8 cellular contexts compared by ENCODE assay signal in genomic region chr10:102393411-102394078, GRCh38. TPM values are rescaled to one million over a fixed set of nuclear protein-coding genes. Genes with fewer than 3 reads are reported as not detected.
DNase-seq lines count a peak whose midpoint lies in the region; ATAC-seq and TF ChIP-seq lines count a peak whose summit lies in the region.

No MANE protein-coding gene starts in this region.

- H3K9ac ChIP-seq in HUES48 (ENCODE audit: low read depth, low read length) (no peak overlapping the region), mucosa of stomach (ENCODE audit: low read length) (peak overlapping the region; percentile 82)

- no peaks in the 10 kb centered on the region for H3K9me3 ChIP-seq in HUES48 (ENCODE audit: control insufficient read depth, insufficient read depth, low read length)
- H3K9me3 ChIP-seq in breast epithelium, result no peaks in the 10 kb centered on the region
- no peaks in the 10 kb centered on the region for H3K9me3 ChIP-seq in mucosa of stomach (ENCODE audit: control insufficient read depth, low read length)

- H3K27ac ChIP-seq in HUES48 (ENCODE audit: low read depth, low read length) (peak overlapping the region; percentile 86), breast epithelium (peak overlapping the region; percentile 96 to 97)

- H3K4me1 ChIP-seq in HUES48 (ENCODE audit: control insufficient read depth, insufficient read depth, low read length) (peaks cover 16% of the 10 kb centered on the region), breast epithelium (peaks cover 0 to 11% of the 10 kb centered on the region in 2 donors), mucosa of stomach (ENCODE audit: control insufficient read depth, insufficient read depth, low read length) (peaks cover 21% of the 10 kb centered on the region)

- ATAC-seq in HG03520 (IDR thresholded peaks at IDR 0.05; ENCODE audit: unreplicated experiment) (no peak), omental fat pad (ENCODE audit: low FRiP score) (no peak)

- DNase-seq in AG10803 (ENCODE audit: low read depth) (no peak), breast epithelium (ENCODE audit: low spot score in 2 of 2) (peak in 1 of 2 donors; percentile 80), omental fat pad (ENCODE audit: low spot score) (no peak), H4 (ENCODE audit: low spot score) (no peak), AG08396 (ENCODE audit: low spot score) (no peak)

- H3K36me3 ChIP-seq in HUES48 (ENCODE audit: control insufficient read depth, insufficient read depth, low read length) (peaks cover 16% of the 10 kb centered on the region), breast epithelium (no peaks in the 10 kb centered on the region), mucosa of stomach (ENCODE audit: control insufficient read depth, insufficient read depth, low read length) (no peaks in the 10 kb centered on the region)

- no peak for TF ChIP-seq POLR2A in breast epithelium (IDR thresholded peaks at IDR 0.05)

- H3K27me3 ChIP-seq in HUES48 (ENCODE audit: control insufficient read depth, insufficient read depth, low read length) (peaks cover 26% of the 10 kb centered on the region), breast epithelium (no peaks in the 10 kb centered on the region), mucosa of stomach (ENCODE audit: control insufficient read depth, insufficient read depth, low read length) (no peaks in the 10 kb centered on the region)

- H3K4me3 ChIP-seq in AG10803 (ENCODE audit: low read length), result peak overlapping the region; percentile 86
- H3K4me3 ChIP-seq in HUES48 (ENCODE audit: low read depth, low read length), result peak overlapping the region; percentile 84
- peak overlapping the region; percentile 63 to 82 (median 73) for H3K4me3 ChIP-seq in breast epithelium
- H3K4me3 ChIP-seq in mucosa of stomach (ENCODE audit: low read length), result peak overlapping the region; percentile 94

- intact Hi-C loops in breast epithelium (cut with DNase I; ENCODE audit: low total_unique reads), result loop anchor here (2.0 kb wide), 1 partner anchor 89 kb away; no protein-coding TSS in a partner anchor

- TF ChIP-seq CTCF in AG10803 (conservative IDR thresholded peaks at IDR 0.05; ENCODE audit: low read length), result no peak
- TF ChIP-seq CTCF in breast epithelium (IDR thresholded peaks at IDR 0.05), result no peak
- TF ChIP-seq CTCF in omental fat pad (IDR thresholded peaks at IDR 0.05), result peak in 1 of 3 donors; percentile 86

RNA-seq across cellular contexts. Expression of gene NFKB2, which starts 2.0 kb away (rescaled TPM):
- total RNA-seq in breast epithelium (10 to 100 TPM; 11.0 to 21.0 (median 18.9) TPM), omental fat pad (10 to 100 TPM; 13.7 to 54.4 (median 28.8) TPM)
- 6.1 and 6.7 TPM in 2 replicates for total RNA-seq in H4 (2014; rRNA removed; shearing (Covaris generic))

RNA-seq across cellular contexts. Expression of gene PSD, which starts 25.0 kb away (rescaled TPM):
- total RNA-seq in breast epithelium, result 10 to 100 TPM in 1 of 3 donors, 1 to 10 TPM in 1, under 1 TPM in 1; 0.96 to 13.4 (median 6.3) TPM
- 1 to 10 TPM in 2 of 4 donors, under 1 TPM in 1, not detected in 1; 0.44 to 1.6 (median 1.1) TPM for total RNA-seq in omental fat pad
- total RNA-seq in H4 (2014; rRNA removed; shearing (Covaris generic)), result 0.06 TPM in 1 of 2 replicates, not detected in the other

RNA-seq across cellular contexts. Expression of gene FBXL15, which starts 27.1 kb away (rescaled TPM):
- total RNA-seq in breast epithelium (10 to 100 TPM; 16.8 to 24.8 (median 21.0) TPM), omental fat pad (10 to 100 TPM; 11.7 to 16.8 (median 15.0) TPM)
- 7.3 and 10.3 TPM in 2 replicates for total RNA-seq in H4 (2014; rRNA removed; shearing (Covaris generic))

RNA-seq across cellular contexts. Expression of gene CUEDC2, which starts 38.8 kb away (rescaled TPM):
- total RNA-seq in breast epithelium (10 to 100 TPM; 49.8 to 54.4 (median 50.3) TPM), omental fat pad (10 to 100 TPM; 41.1 to 51.6 (median 47.2) TPM)
- 47.4 and 64.5 TPM in 2 replicates for total RNA-seq in H4 (2014; rRNA removed; shearing (Covaris generic))

RNA-seq across cellular contexts. Expression of gene C10orf95, which starts 57.8 kb away (rescaled TPM):
- total RNA-seq in breast epithelium, result under 1 TPM in 2 of 3 donors, not detected in 1; 0.33 to 0.59 TPM
- total RNA-seq in omental fat pad, result under 1 TPM in 1 of 4 donors, not detected in 3; 0.84 TPM
- total RNA-seq in H4 (2014; rRNA removed; shearing (Covaris generic)), result not detected in 2 replicates
